ENCODE assay signal across 8 cellular contexts in genomic region chr2:203784710-203785270, GRCh38.
DNase-seq lines count a peak whose midpoint lies in the region; ATAC-seq and TF ChIP-seq lines count a peak whose summit lies in the region.
"Not testable (repeated sequence)": the region's sequence is repeated elsewhere in the genome, so short reads cannot be mapped to it uniquely, and the experiment has no call there.

No MANE protein-coding gene starts in this region.

- not testable (repeated sequence) for ATAC-seq in activated CD4-positive, alpha-beta T cell treated with anti-CD3 and anti-CD28 coated beads for 36 hours; activated T-cell treated with anti-CD3 and anti-CD28 coated beads, Interleukin-2, amount 50 U/mL, for 4 hours; activated naive CD4-positive, alpha-beta T cell treated with anti-CD3 and anti-CD28 coated beads, Interleukin-2, amount 50 U/mL, for 72 hours; stimulated activated naive CD8-positive, alpha-beta T cell treated with anti-CD3 and anti-CD28 coated beads, Interleukin-15, amount 100 ng/mL, for 72 hours

- H3K79me2 ChIP-seq in ACC112 (ENCODE audit: control insufficient read depth, insufficient read depth, low read length, unreplicated experiment); GM23248 (ENCODE audit: insufficient read depth): not testable (repeated sequence)

- not testable (repeated sequence) for H4K20me1 ChIP-seq in GM23248 (ENCODE audit: insufficient read depth)

- H3K27me3 ChIP-seq in ACC112 (ENCODE audit: insufficient read depth, low read length); GM23248 (replicated peaks; ENCODE audit: insufficient read depth): not testable (repeated sequence)

- not testable (repeated sequence) for H3K9ac ChIP-seq in GM23248

- 97 to 98% methylated on average over 9 to 10 of the region's 10 CpGs for WGBS in GM23248 (ENCODE audit: low coverage in 1 of 2, low lambda C conversion rate in 2 of 2, missing lambda C conversion rate in 2 of 2), 2 experiments

- H3K9me3 Mint-ChIP-seq in activated CD4-positive, alpha-beta T cell treated with anti-CD3 and anti-CD28 coated beads for 36 hours (ENCODE audit: low read depth); activated T-cell treated with anti-CD3 and anti-CD28 coated beads, Interleukin-2, amount 50 U/mL, for 4 hours; activated naive CD4-positive, alpha-beta T cell treated with anti-CD3 and anti-CD28 coated beads, Interleukin-2, amount 50 U/mL, for 72 hours; immature natural killer cell; stimulated activated naive CD8-positive, alpha-beta T cell treated with anti-CD3 and anti-CD28 coated beads, Interleukin-15, amount 100 ng/mL, for 72 hours: not testable (repeated sequence)
- peaks cover 17% of the 10 kb centered on the region for H3K9me3 Mint-ChIP-seq in nephron progenitor cell

- H3K4me2 ChIP-seq in GM23248 (ENCODE audit: unreplicated experiment): not testable (repeated sequence)

- not testable (repeated sequence) for H3K9me3 ChIP-seq in GM23248 (ENCODE audit: low read depth)

- intact Hi-C loops in activated CD4-positive, alpha-beta T cell treated with anti-CD3 and anti-CD28 coated beads for 36 hours (cut with DNase I, micrococcal nuclease): loop anchor here in 1 of 2 experiments (5.0 kb wide), 1 partner anchor 42 kb away; no protein-coding TSS in a partner anchor

- CTCF ChIA-PET in activated CD4-positive, alpha-beta T cell treated with anti-CD3 and anti-CD28 coated beads for 36 hours (lab: Charles Lee): interaction anchor here (1.0 to 6.1 kb wide), 6 partner anchors 18 to 124 kb away, joined by 3 to 40 read pairs (median 4); no protein-coding TSS in a partner anchor

- peak overlapping the region; percentile 55 for H3K4me3 Mint-ChIP-seq in activated CD4-positive, alpha-beta T cell treated with anti-CD3 and anti-CD28 coated beads for 36 hours
- peak overlapping the region; percentile 17 for H3K4me3 Mint-ChIP-seq in activated T-cell treated with anti-CD3 and anti-CD28 coated beads, Interleukin-2, amount 50 U/mL, for 4 hours
- H3K4me3 Mint-ChIP-seq in immature natural killer cell: peak overlapping the region in 4 of 5 donors; percentile 17 to 65 (median 46)
- H3K4me3 Mint-ChIP-seq in nephron progenitor cell: not testable (repeated sequence)
- peak overlapping the region; percentile 53 to 74 for H3K4me3 Mint-ChIP-seq in stimulated activated naive CD8-positive, alpha-beta T cell treated with anti-CD3 and anti-CD28 coated beads, Interleukin-15, amount 100 ng/mL, for 72 hours

- not testable (repeated sequence) for H3K36me3 ChIP-seq in ACC112 (ENCODE audit: insufficient read depth, low read length); GM23248 (ENCODE audit: low read depth)

- not testable (repeated sequence) for H3K9me2 ChIP-seq in GM23248 (ENCODE audit: insufficient read depth)

- in situ Hi-C loops in GM23248 (cut with MboI): not testable (repeated sequence)

- peaks cover 62% of the 10 kb centered on the region for H3K4me1 ChIP-seq in ACC112 (ENCODE audit: control insufficient read depth, insufficient read depth, low read length, unreplicated experiment)
- peaks cover 69% of the 10 kb centered on the region for H3K4me1 ChIP-seq in GM23248 (ENCODE audit: insufficient read depth)

- H3F3A ChIP-seq in GM23248 (ENCODE audit: insufficient read depth): peaks cover 54% of the 10 kb centered on the region

- H3K27me3 Mint-ChIP-seq in activated CD4-positive, alpha-beta T cell treated with anti-CD3 and anti-CD28 coated beads for 36 hours; activated T-cell treated with anti-CD3 and anti-CD28 coated beads, Interleukin-2, amount 50 U/mL, for 4 hours (ENCODE audit: low read depth); immature natural killer cell (ENCODE audit: low read depth in 3 of 3); nephron progenitor cell (ENCODE audit: low read depth, poor library complexity); stimulated activated naive CD8-positive, alpha-beta T cell treated with anti-CD3 and anti-CD28 coated beads, Interleukin-15, amount 100 ng/mL, for 72 hours: not testable (repeated sequence)

- peaks cover 52% of the 10 kb centered on the region for H3K4me1 Mint-ChIP-seq in activated CD4-positive, alpha-beta T cell treated with anti-CD3 and anti-CD28 coated beads for 36 hours
- H3K4me1 Mint-ChIP-seq in activated T-cell treated with anti-CD3 and anti-CD28 coated beads, Interleukin-2, amount 50 U/mL, for 4 hours (ENCODE audit: low read depth): peaks cover 32% of the 10 kb centered on the region
- H3K4me1 Mint-ChIP-seq in immature natural killer cell (peaks cover 16 to 18% of the 10 kb centered on the region in 2 donors), nephron progenitor cell (peaks cover 34% of the 10 kb centered on the region)
- peaks cover 62% of the 10 kb centered on the region for H3K4me1 Mint-ChIP-seq in stimulated activated naive CD8-positive, alpha-beta T cell treated with anti-CD3 and anti-CD28 coated beads, Interleukin-15, amount 100 ng/mL, for 72 hours

- POLR2A ChIA-PET in activated CD4-positive, alpha-beta T cell treated with anti-CD3 and anti-CD28 coated beads for 36 hours (lab: Charles Lee): interaction anchor here (0.6 to 0.7 kb wide), 2 partner anchors 66 to 497 kb away, joined by 4 to 5 read pairs; no protein-coding TSS in a partner anchor

- not testable (repeated sequence) for TF ChIP-seq CTCF in nephron progenitor cell (IDR thresholded peaks at IDR 0.05)

- not testable (repeated sequence) for H2AFZ ChIP-seq in ACC112 (ENCODE audit: low read length, unreplicated experiment); GM23248

- not testable (repeated sequence) for DNase-seq in GM23248; activated CD4-positive, alpha-beta T cell treated with anti-CD3 and anti-CD28 coated beads for 36 hours; activated T-cell treated with anti-CD3 and anti-CD28 coated beads, Interleukin-2, amount 50 U/mL, for 4 hours; activated naive CD4-positive, alpha-beta T cell treated with anti-CD3 and anti-CD28 coated beads, Interleukin-2, amount 50 U/mL, for 72 hours (ENCODE audit: low spot score in 2 of 2); immature natural killer cell; nephron progenitor cell; stimulated activated naive CD8-positive, alpha-beta T cell treated with anti-CD3 and anti-CD28 coated beads, Interleukin-15, amount 100 ng/mL, for 72 hours

- H3K27ac Mint-ChIP-seq in activated CD4-positive, alpha-beta T cell treated with anti-CD3 and anti-CD28 coated beads for 36 hours: peak overlapping the region; percentile 67
- H3K27ac Mint-ChIP-seq in activated naive CD4-positive, alpha-beta T cell treated with anti-CD3 and anti-CD28 coated beads, Interleukin-2, amount 50 U/mL, for 72 hours: peak overlapping the region; percentile 38 to 91
- H3K27ac Mint-ChIP-seq in immature natural killer cell (peak overlapping the region in 1 of 6 donors; percentile 13), nephron progenitor cell (peak overlapping the region; percentile 97)
- peak overlapping the region in 1 of 2 donors; percentile 91 for H3K27ac Mint-ChIP-seq in stimulated activated naive CD8-positive, alpha-beta T cell treated with anti-CD3 and anti-CD28 coated beads, Interleukin-15, amount 100 ng/mL, for 72 hours

- H3K27ac ChIP-seq in ACC112 (ENCODE audit: low read depth, low read length): peak overlapping the region; percentile 90; the same call in 1 of the 2 replicates
- peak overlapping the region; percentile 97 for H3K27ac ChIP-seq in GM23248

- H3K36me3 Mint-ChIP-seq in activated CD4-positive, alpha-beta T cell treated with anti-CD3 and anti-CD28 coated beads for 36 hours (ENCODE audit: low read depth); activated T-cell treated with anti-CD3 and anti-CD28 coated beads, Interleukin-2, amount 50 U/mL, for 4 hours (ENCODE audit: insufficient read depth); immature natural killer cell; nephron progenitor cell (ENCODE audit: low read depth): not testable (repeated sequence)
- peaks cover 5 to 13% of the 10 kb centered on the region in 2 donors for H3K36me3 Mint-ChIP-seq in activated naive CD4-positive, alpha-beta T cell treated with anti-CD3 and anti-CD28 coated beads, Interleukin-2, amount 50 U/mL, for 72 hours

- not testable (repeated sequence) for H3K4me3 ChIP-seq in ACC112 (ENCODE audit: low read depth, low read length); GM23248
